Comparison of ENCODE assay signal across 8 cellular contexts in the genomic region with DNA sequence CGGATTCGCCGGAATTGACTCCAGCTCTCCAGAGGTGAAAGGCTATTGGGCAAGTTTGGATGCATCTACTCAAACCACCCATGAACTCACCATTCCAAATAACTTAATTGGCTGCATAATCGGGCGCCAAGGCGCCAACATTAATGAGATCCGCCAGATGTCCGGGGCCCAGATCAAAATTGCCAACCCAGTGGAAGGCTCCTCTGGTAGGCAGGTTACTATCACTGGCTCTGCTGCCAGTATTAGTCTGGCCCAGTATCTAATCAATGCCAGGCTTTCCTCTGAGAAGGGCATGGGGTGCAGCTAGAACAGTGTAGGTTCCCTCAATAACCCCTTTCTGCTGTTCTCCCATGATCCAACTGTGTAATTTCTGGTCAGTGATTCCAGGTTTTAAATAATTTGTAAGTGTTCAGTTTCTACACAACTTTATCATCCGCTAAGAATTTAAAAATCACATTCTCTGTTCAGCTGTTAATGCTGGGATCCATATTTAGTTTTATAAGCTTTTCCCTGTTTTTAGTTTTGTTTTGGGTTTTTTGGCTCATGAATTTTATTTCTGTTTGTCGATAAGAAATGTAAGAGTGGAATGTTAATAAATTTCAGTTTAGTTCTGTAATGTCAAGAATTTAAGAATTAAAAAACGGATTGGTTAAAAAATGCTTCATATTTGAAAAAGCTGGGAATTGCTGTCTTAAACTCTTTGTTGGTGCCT. TPM values are rescaled to one million over a fixed set of nuclear protein-coding genes. Genes with fewer than 3 reads are reported as not detected.
DNase-seq lines count a peak whose midpoint lies in the region; ATAC-seq and TF ChIP-seq lines count a peak whose summit lies in the region.

No MANE protein-coding gene starts in this region.

- peak overlapping the region; percentile 68 for H3K18ac ChIP-seq in IMR-90 (ENCODE audit: low read depth, low read length)

- H2AFZ ChIP-seq in IMR-90 (replicated peaks; ENCODE audit: low read length, poor library complexity) = peak overlapping the region; percentile 86

- CTCF ChIA-PET in IMR-90 (lab: Yijun Ruan, JAX) = interaction anchor here (1.2 to 1.3 kb wide), 2 partner anchors 44 to 54 kb away, joined by 3 to 4 read pairs; no protein-coding TSS in a partner anchor

- peaks cover 26% of the 10 kb centered on the region for H3K36me3 Mint-ChIP-seq in activated naive CD8-positive, alpha-beta T cell

- peak overlapping the region; percentile 97 to 100 (median 99) for H3K9ac ChIP-seq in BLaER1 treated with 17β-estradiol and CSF1 and Interleukin-3, amounts not matched to agents 10 nM and 100 nM
- H3K9ac ChIP-seq in IMR-90 (ENCODE audit: low read depth, low read length) = peak overlapping the region; percentile 100

- peak overlapping the region; percentile 99 for H3K4me3 Mint-ChIP-seq in activated naive CD8-positive, alpha-beta T cell

- H3K36me3 ChIP-seq in BLaER1 treated with 17β-estradiol and CSF1 and Interleukin-3, amounts not matched to agents 10 nM and 100 nM = peaks cover 8 to 26% (median 15%) of the 10 kb centered on the region in 11 experiments; a peak in 18 of 22 replicates
- peaks cover 17% of the 10 kb centered on the region for H3K36me3 ChIP-seq in IMR-90 (ENCODE audit: control insufficient read depth, insufficient read depth, low read length)
- H3K36me3 ChIP-seq in transverse colon = no peaks in the 10 kb centered on the region

- peak overlapping the region; percentile 86 to 98 (median 92) for H3K4me3 ChIP-seq in BLaER1 treated with 17β-estradiol and CSF1 and Interleukin-3, amounts not matched to agents 10 nM and 100 nM
- H3K4me3 ChIP-seq in IMR-90 (ENCODE audit: insufficient read depth, low read depth, low read length) (peak overlapping the region; percentile 95), transverse colon (peak overlapping the region; percentile 74 to 88 (median 80))

- no peak overlapping the region for H2BK20ac ChIP-seq in IMR-90 (ENCODE audit: low read depth, low read length)

- peak overlapping the region; percentile 98 for H3K23ac ChIP-seq in IMR-90 (ENCODE audit: low read depth, low read length)

- H2BK120ac ChIP-seq in IMR-90 (ENCODE audit: low read depth, low read length) = peak overlapping the region; percentile 77

- H3K27ac Mint-ChIP-seq in activated naive CD8-positive, alpha-beta T cell = peak overlapping the region; percentile 99

- peaks cover 53% of the 10 kb centered on the region for H3K4me1 Mint-ChIP-seq in activated naive CD8-positive, alpha-beta T cell (ENCODE audit: low read depth)

- H2BK5ac ChIP-seq in IMR-90 (ENCODE audit: low read depth, low read length, poor library complexity, severe bottlenecking) = peak overlapping the region; percentile 95

- dilution Hi-C loops in IMR-90 (cut with HindIII; ENCODE audit: low sequenced_read_pairs, unreplicated experiment) = no loop called here

- in situ Hi-C loops in IMR-90 (cut with MboI; ENCODE audit: low sequenced_read_pairs) (no loop called here), transverse colon (cut with MboI; ENCODE audit: low pct_ligation_motif_present in 1 of 4, low pct_unique_long_range_greater_than_20kb in 1 of 4, low sequenced_read_pairs in 3 of 4) (loop anchor here in 1 of 4 donors (10.0 kb wide), 1 partner anchor 46 kb away; no protein-coding TSS in a partner anchor)

- BruUV-seq in IMR-90 (replicated peaks; lab: Mats Ljungman, UMichigan) = no TSS peak

- peak overlapping the region; percentile 98 for H4K5ac ChIP-seq in IMR-90 (ENCODE audit: low read depth, low read length)

- peak overlapping the region; percentile 99 for H3K4ac ChIP-seq in IMR-90 (ENCODE audit: low read depth, low read length)

- WGBS in IMR-90 (ENCODE audit: extremely low coverage in 2 of 2, insufficient read length in 1 of 2), 2 experiments = 0% methylated on average over 3 of the region's 11 CpGs; no CpG with 5 or more reads in 1 of the 2 experiments
- 1 to 2% methylated on average over 6 to 11 of the region's 11 CpGs for WGBS in transverse colon (ENCODE audit: low coverage in 1 of 2), 2 donors

- H3K4me2 ChIP-seq in BLaER1 treated with 17β-estradiol and CSF1 and Interleukin-3, amounts not matched to agents 10 nM and 100 nM = peak overlapping the region; percentile 81 to 99 (median 94)
- peak overlapping the region; percentile 97 for H3K4me2 ChIP-seq in IMR-90 (ENCODE audit: low read depth, low read length)

- peaks cover 19 to 57% of the 10 kb centered on the region in 2 experiments for H3K79me1 ChIP-seq in IMR-90 (ENCODE audit: low read depth in 1 of 2, low read length in 2 of 2)

- peaks cover 14% of the 10 kb centered on the region for H3K9me1 ChIP-seq in IMR-90 (ENCODE audit: insufficient read depth, low read length)

- H4K20me1 ChIP-seq in BLaER1 treated with 17β-estradiol and CSF1 and Interleukin-3, amounts not matched to agents 10 nM and 100 nM = peaks cover 0 to 7% (median 0%) of the 10 kb centered on the region in 11 experiments; a peak in 3 of 22 replicates
- peaks cover 10% of the 10 kb centered on the region for H4K20me1 ChIP-seq in IMR-90 (ENCODE audit: insufficient read depth, low read length)

- no peak for TF ChIP-seq CTCF in IMR-90 (conservative IDR thresholded peaks at IDR 0.05; ENCODE audit: low read depth, low read length)
- TF ChIP-seq CTCF in transverse colon (IDR thresholded peaks at IDR 0.05) = no peak

- H3K14ac ChIP-seq in IMR-90 (replicated peaks; ENCODE audit: low read depth, low read length) = peak overlapping the region; percentile 99

- H3K27me3 ChIP-seq in BLaER1 treated with 17β-estradiol and CSF1 and Interleukin-3, amounts not matched to agents 10 nM and 100 nM = no peaks in the 10 kb centered on the region
- H3K27me3 ChIP-seq in IMR-90 (ENCODE audit: control insufficient read depth, insufficient read depth, low read length) (no peaks in the 10 kb centered on the region), layer of hippocampus (ENCODE audit: control insufficient read depth, insufficient read depth, low read length) (no peaks in the 10 kb centered on the region), transverse colon (no peaks in the 10 kb centered on the region)

- peak overlapping the region; percentile 99 for H2AK9ac ChIP-seq in IMR-90 (replicated peaks; ENCODE audit: low read depth, low read length, poor library complexity)

- no peak; the same call in 1 of the 2 replicates for ATAC-seq in IMR-90 (ENCODE audit: low read depth)
- ATAC-seq in HG02642 (IDR thresholded peaks at IDR 0.05; ENCODE audit: poor library complexity, unreplicated experiment) = no peak
- no peak for ATAC-seq in HG03097 (IDR thresholded peaks at IDR 0.05; ENCODE audit: low FRiP score, unreplicated experiment)

- POLR2A ChIA-PET in IMR-90 (lab: Charles Lee; ENCODE audit: unreplicated experiment) = interaction anchor here (0.7 to 1.3 kb wide), 6 partner anchors 9 to 174 kb away, joined by 3 to 14 read pairs (median 4); partner anchors contain the start of gene MXD1

- peaks cover 46 to 66% (median 58%) of the 10 kb centered on the region in 10 experiments for H3K4me1 ChIP-seq in BLaER1 treated with 17β-estradiol and CSF1 and Interleukin-3, amounts not matched to agents 10 nM and 100 nM
- peaks cover 6% of the 10 kb centered on the region for H3K4me1 ChIP-seq in IMR-90 (ENCODE audit: control insufficient read depth, insufficient read depth, low read length)
- H3K4me1 ChIP-seq in transverse colon = peaks cover 23 to 44% (median 39%) of the 10 kb centered on the region in 4 donors

- peak overlapping the region; percentile 98 for H3K56ac ChIP-seq in IMR-90 (ENCODE audit: extremely low read depth, insufficient read depth, low read length)

- H2BK15ac ChIP-seq in IMR-90 (ENCODE audit: low read depth, low read length) = peak overlapping the region; percentile 8; the same call in 1 of the 3 replicates

- H3K9me3 ChIP-seq in BLaER1 treated with 17β-estradiol and CSF1 and Interleukin-3, amounts not matched to agents 10 nM and 100 nM (replicated peaks in 1 of 11) = peaks cover 0 to 3% (median 0%) of the 10 kb centered on the region in 11 experiments; a peak in 2 of 22 replicates
- no peaks in the 10 kb centered on the region for H3K9me3 ChIP-seq in IMR-90 (ENCODE audit: control insufficient read depth, insufficient read depth, low read length)
- H3K9me3 ChIP-seq in transverse colon = no peaks in the 10 kb centered on the region

- no peaks in the 10 kb centered on the region for H3K9me3 Mint-ChIP-seq in activated naive CD8-positive, alpha-beta T cell (ENCODE audit: low read depth)

- peak overlapping the region; percentile 97 for H4K91ac ChIP-seq in IMR-90 (ENCODE audit: insufficient read depth, low read depth, low read length)

- intact Hi-C loops in IMR-90 (cut with micrococcal nuclease) (loop anchor here (1.0 to 10.0 kb wide), 4 partner anchors 48 to 364 kb away; partner anchors contain the start of gene TIA1), transverse colon (cut with DNase I; ENCODE audit: low total_unique reads) (no loop called here)

- peak overlapping the region; percentile 100 for H2AK5ac ChIP-seq in IMR-90 (ENCODE audit: low read depth, low read length)

- H3K27ac ChIP-seq in BLaER1 treated with 17β-estradiol and CSF1 and Interleukin-3, amounts not matched to agents 10 nM and 100 nM = peak overlapping the region; percentile 99 to 100 (median 100)
- H3K27ac ChIP-seq in IMR-90 (ENCODE audit: insufficient read depth, low read length) = peak overlapping the region; percentile 99
- peak overlapping the region; percentile 100 for H3K27ac ChIP-seq in layer of hippocampus (ENCODE audit: low read depth, low read length)
- peak overlapping the region; percentile 97 to 100 (median 98) for H3K27ac ChIP-seq in transverse colon

- no peaks in the 10 kb centered on the region for H3K27me3 Mint-ChIP-seq in activated naive CD8-positive, alpha-beta T cell

- peak overlapping the region; percentile 99 to 100 for H4K8ac ChIP-seq in IMR-90 (ENCODE audit: low read depth in 2 of 2, low read length in 2 of 2)

- DNase-seq in IMR-90 (peak; percentile 6), transverse colon (no peak), foreskin melanocyte (no peak)

- TF ChIP-seq POLR2A in IMR-90 (IDR thresholded peaks at IDR 0.05; ENCODE audit: low read depth, low read length) = no peak
- TF ChIP-seq POLR2A in transverse colon (IDR thresholded peaks at IDR 0.05) = no peak

- no peak for TF ChIP-seq RAD21 in IMR-90 (IDR thresholded peaks at IDR 0.05; ENCODE audit: low read length)

- no peak for TF ChIP-seq EP300 in transverse colon (IDR thresholded peaks at IDR 0.05; ENCODE audit: low read depth)

RNA-seq across cellular contexts. Expression of gene PCBP1, which starts 1.4 kb away (rescaled TPM):
- total RNA-seq in IMR-90 (2012; rRNA removed) (33.6 and 33.7 TPM in 2 replicates), transverse colon (100 to 1,000 TPM; 103 to 189 (median 149) TPM)
- polyA plus RNA-seq in IMR-90 (2012; rRNA removed) = 166 and 171 TPM in 2 replicates
- polyA plus RNA-seq in IMR-90 (2012; cell fraction: cytosol; rRNA removed) = 110 and 170 TPM in 2 replicates
- polyA plus RNA-seq in IMR-90 (2012; cell fraction: nucleus; rRNA removed; ENCODE audit: low replicate concordance) = 68.9 and 69.8 TPM in 2 replicates
